In genomic region chr1:172914517-172915144, GRCh38 we compare ENCODE assay signal across 19 cellular contexts.
DNase-seq lines count a peak whose midpoint lies in the region; ATAC-seq and TF ChIP-seq lines count a peak whose summit lies in the region.
"Had no signal": no experiment of that assay in that cellular context is flagged by ENCODE, and none has a peak within 500 bp of the region (broad histone marks: within the 10 kb centered on the region; RNA-seq: fewer than 3 reads in every experiment).

No MANE protein-coding gene starts in this region.

- H3K4me3 ChIP-seq in BJ (ENCODE audit: low read depth, low read length), result no peak overlapping the region
- no peak overlapping the region for H3K4me3 ChIP-seq in IMR-90 (ENCODE audit: insufficient read depth, low read depth, low read length)
- no peak overlapping the region for H3K4me3 ChIP-seq in brain microvascular endothelial cell (ENCODE audit: low read depth, low read length)
- H3K4me3 ChIP-seq: ascending aorta, thoracic aorta had no signal

- TF ChIP-seq CTCF in BJ (IDR thresholded peaks at IDR 0.05; ENCODE audit: insufficient read depth, low read depth, low read length) (no peak), IMR-90 (conservative IDR thresholded peaks at IDR 0.05; ENCODE audit: low read depth, low read length) (no peak), brain microvascular endothelial cell (IDR thresholded peaks at IDR 0.05; ENCODE audit: low read depth, low read length, missing control alignments) (no peak)

- H4K20me1 ChIP-seq in IMR-90 (ENCODE audit: insufficient read depth, low read length), result no peaks in the 10 kb centered on the region

- intact Hi-C loops in IMR-90 (cut with micrococcal nuclease), result no loop called here

- H3K4me2 ChIP-seq in IMR-90 (ENCODE audit: low read depth, low read length), result peak overlapping the region; percentile 48; the same call in 1 of the 2 replicates

- H2BK120ac ChIP-seq in IMR-90 (ENCODE audit: low read depth, low read length), result peak overlapping the region; percentile 99

- H4K8ac ChIP-seq in IMR-90 (ENCODE audit: low read depth in 2 of 2, low read length in 2 of 2), result peak overlapping the region; percentile 88 to 90

- H3K27ac ChIP-seq in IMR-90 (ENCODE audit: insufficient read depth, low read length), result peak overlapping the region; percentile 27; the same call in 1 of the 2 replicates
- H3K27ac ChIP-seq in brain microvascular endothelial cell, result peak overlapping the region; percentile 90
- H3K27ac ChIP-seq: ascending aorta, thoracic aorta had no signal

- no CpG with 5 or more reads among the region's 3 CpGs for WGBS in IMR-90 (ENCODE audit: extremely low coverage in 2 of 2, insufficient read length in 1 of 2), 2 experiments

- peak overlapping the region; percentile 89; the same call in 1 of the 2 replicates for H4K5ac ChIP-seq in IMR-90 (ENCODE audit: low read depth, low read length)

- peaks cover 15% of the 10 kb centered on the region for H3K9me1 ChIP-seq in IMR-90 (ENCODE audit: insufficient read depth, low read length)

- DNase-seq in BJ (ENCODE audit: low read depth) (peak; percentile 97), IMR-90 (peak; percentile 92), brain microvascular endothelial cell (no peak), lung microvascular endothelial cell (ENCODE audit: low read depth in 2 of 2) (peak; percentile 29 to 89), occipital lobe (lab: John Stamatoyannopoulos, UW) (no peak)
- DNase-seq: activated CD4-positive, alpha-beta T cell treated with anti-CD3 and anti-CD28 coated beads for 36 hours; activated gamma-delta T cell treated with Interleukin-2 at 50 U/mL for 16 hours; DMS 273 treated with DMSO at 0.1 percent for 48 hours; Kasumi-1; left cardiac atrium; NCI-H1694 treated with DMSO at 0.1 percent for 48 hours; NCI-H510A treated with DMSO at 0.1 percent for 48 hours; T1000 had no signal

- no peak for TF ChIP-seq POLR2A in IMR-90 (IDR thresholded peaks at IDR 0.05; ENCODE audit: low read depth, low read length)

- no peak for TF ChIP-seq RAD21 in IMR-90 (IDR thresholded peaks at IDR 0.05; ENCODE audit: low read length)

- peak overlapping the region; percentile 94; the same call in 1 of the 2 replicates for H3K18ac ChIP-seq in IMR-90 (ENCODE audit: low read depth, low read length)

- no peak overlapping the region for H2AK9ac ChIP-seq in IMR-90 (replicated peaks; ENCODE audit: low read depth, low read length, poor library complexity)

- H3K4ac ChIP-seq in IMR-90 (ENCODE audit: low read depth, low read length), result peak overlapping the region; percentile 98; the same call in 1 of the 2 replicates

- ATAC-seq in IMR-90 (ENCODE audit: low read depth), result no peak
- ATAC-seq in HG03565 (IDR thresholded peaks at IDR 0.05; ENCODE audit: unreplicated experiment), result no peak
- no peak for ATAC-seq in GM18498 (IDR thresholded peaks at IDR 0.05; ENCODE audit: unreplicated experiment)
- no peak for ATAC-seq in GM18517 (IDR thresholded peaks at IDR 0.05; ENCODE audit: unreplicated experiment)
- ATAC-seq: activated CD4-positive, alpha-beta T cell treated with anti-CD3 and anti-CD28 coated beads for 36 hours; esophagus mucosa; left cardiac atrium had no signal

- H2BK15ac ChIP-seq in IMR-90 (ENCODE audit: low read depth, low read length), result peak overlapping the region; percentile 89

- BruUV-seq in IMR-90 (replicated peaks; lab: Mats Ljungman, UMichigan), result no TSS peak

- peak overlapping the region; percentile 97 for H4K91ac ChIP-seq in IMR-90 (ENCODE audit: insufficient read depth, low read depth, low read length)

- H2AK5ac ChIP-seq in IMR-90 (ENCODE audit: low read depth, low read length), result peak overlapping the region; percentile 69

- H3K23ac ChIP-seq in IMR-90 (ENCODE audit: low read depth, low read length), result peak overlapping the region; percentile 95; the same call in 1 of the 2 replicates

- H2AFZ ChIP-seq in IMR-90 (replicated peaks; ENCODE audit: low read length, poor library complexity), result no peak overlapping the region

- H3K27me3 ChIP-seq in BJ (ENCODE audit: control insufficient read depth, insufficient read depth, low read length) (no peaks in the 10 kb centered on the region), IMR-90 (ENCODE audit: control insufficient read depth, insufficient read depth, low read length) (no peaks in the 10 kb centered on the region), brain microvascular endothelial cell (replicated peaks) (no peaks in the 10 kb centered on the region)
- H3K27me3 ChIP-seq: ascending aorta had no signal

- POLR2A ChIA-PET in BJ (lab: Charles Lee) (interaction anchor here (0.6 to 1.2 kb wide), 5 partner anchors 10 to 88 kb away, joined by 3 to 5 read pairs (median 4); no protein-coding TSS in a partner anchor), IMR-90 (lab: Charles Lee; ENCODE audit: unreplicated experiment) (interaction anchor here (0.6 kb wide), 1 partner anchor 94 kb away, joined by 4 read pairs; no protein-coding TSS in a partner anchor)

- H3K56ac ChIP-seq in IMR-90 (ENCODE audit: extremely low read depth, insufficient read depth, low read length), result peak overlapping the region; percentile 81; the same call in 1 of the 2 replicates

- peak overlapping the region; percentile 100 for H2BK5ac ChIP-seq in IMR-90 (ENCODE audit: low read depth, low read length, poor library complexity, severe bottlenecking)

- no peak overlapping the region; the same call in 1 of the 2 replicates for H3K9ac ChIP-seq in IMR-90 (ENCODE audit: low read depth, low read length)

- CTCF ChIA-PET in BJ (lab: Yijun Ruan, JAX) (no interaction called here), IMR-90 (lab: Yijun Ruan, JAX) (no interaction called here)

- peak overlapping the region; percentile 100 for H2BK20ac ChIP-seq in IMR-90 (ENCODE audit: low read depth, low read length)

- in situ Hi-C loops in IMR-90 (cut with MboI; ENCODE audit: low sequenced_read_pairs) (no loop called here), brain microvascular endothelial cell (cut with HindIII; ENCODE audit: low pct_ligation_motif_present, low sequenced_read_pairs) (no loop called here)

- no peaks in the 10 kb centered on the region for H3K36me3 ChIP-seq in BJ (ENCODE audit: control insufficient read depth, insufficient read depth, low read length)
- no peaks in the 10 kb centered on the region for H3K36me3 ChIP-seq in IMR-90 (ENCODE audit: control insufficient read depth, insufficient read depth, low read length)
- H3K36me3 ChIP-seq in brain microvascular endothelial cell (replicated peaks), result no peaks in the 10 kb centered on the region
- H3K36me3 ChIP-seq: ascending aorta, thoracic aorta had no signal

- H3K14ac ChIP-seq in IMR-90 (replicated peaks; ENCODE audit: low read depth, low read length), result peak overlapping the region; percentile 96

- peaks cover 7% of the 10 kb centered on the region for H3K9me3 ChIP-seq in IMR-90 (ENCODE audit: control insufficient read depth, insufficient read depth, low read length)

- H3K79me1 ChIP-seq in IMR-90 (ENCODE audit: low read depth in 1 of 2, low read length in 2 of 2), result peaks cover 4 to 31% of the 10 kb centered on the region in 2 experiments; a peak in 3 of 4 replicates

- peaks cover 25% of the 10 kb centered on the region for H3K4me1 ChIP-seq in IMR-90 (ENCODE audit: control insufficient read depth, insufficient read depth, low read length)

- dilution Hi-C loops in IMR-90 (cut with HindIII; ENCODE audit: low sequenced_read_pairs, unreplicated experiment), result no loop called here

TF ChIP-seq in IMR-90, 13 proteins besides CTCF, POLR2A, EP300 and RAD21:
- no peak for TF ChIP-seq RFX5 (IDR thresholded peaks at IDR 0.05; ENCODE audit: low read depth, low read length)
- no peak for TF ChIP-seq SMC3 (IDR thresholded peaks at IDR 0.05; ENCODE audit: low read depth, low read length)
- TF ChIP-seq RCOR1 (IDR thresholded peaks at IDR 0.05; ENCODE audit: insufficient replicate concordance, low read length), result no peak
- no peak for TF ChIP-seq USF2 (IDR thresholded peaks at IDR 0.05; ENCODE audit: low read depth, low read length)
- TF ChIP-seq FOS (IDR thresholded peaks at IDR 0.05; ENCODE audit: low read depth, low read length), result no peak
- no peak for TF ChIP-seq MXI1 (IDR thresholded peaks at IDR 0.05; ENCODE audit: borderline replicate concordance, low read depth, low read length)
- peak; percentile 70 for TF ChIP-seq CEBPB (IDR thresholded peaks at IDR 0.05; ENCODE audit: low read depth, low read length)
- TF ChIP-seq BHLHE40 (IDR thresholded peaks at IDR 0.05; ENCODE audit: low read depth, low read length), result 0 out of 2 replicates have a peak, but pooled peaks have one; percentile 9
- no peak for TF ChIP-seq CHD1 (IDR thresholded peaks at IDR 0.05; ENCODE audit: low read depth, low read length)

Comparison
In these comparisons a context has a peak if more than half of its experiments do, and no peak if none do; other contexts are left out.
1. DNase-seq: peak in BJ (single experiment), IMR-90 (single experiment) and lung microvascular endothelial cell (2 of 2); none in brain microvascular endothelial cell (single experiment) and occipital lobe (single experiment).